Comparison of ENCODE assay signal across 19 cellular contexts in genomic region chr16:1527836-1528811, GRCh38. TPM values are rescaled to one million over a fixed set of nuclear protein-coding genes. Genes with fewer than 3 reads are reported as not detected.
DNase-seq lines count a peak whose midpoint lies in the region; ATAC-seq, FAIRE-seq and TF ChIP-seq lines count a peak whose summit lies in the region.
"Had no signal": no experiment of that assay in that cellular context is flagged by ENCODE, and none has a peak within 500 bp of the region (broad histone marks: within the 10 kb centered on the region; RNA-seq: fewer than 3 reads in every experiment).

No MANE protein-coding gene starts in this region.

- no peaks in the 10 kb centered on the region for H3K27me3 Mint-ChIP-seq in activated T-cell treated with anti-CD3 and anti-CD28 coated beads, Interleukin-2, amount 50 U/mL, for 4 hours (ENCODE audit: low read depth)
- H3K27me3 Mint-ChIP-seq: brain had no signal

- intact Hi-C loops in K562 (cut with micrococcal nuclease) = no loop called here

- peaks cover 17 to 62% of the 10 kb centered on the region in 2 experiments; a peak in 4 of 5 replicates for H3K27me3 ChIP-seq in K562 (ENCODE audit: control insufficient read depth in 2 of 2, insufficient read depth in 2 of 2, low read length in 2 of 2)
- no peaks in the 10 kb centered on the region for H3K27me3 ChIP-seq in upper lobe of left lung

- no peak for ATAC-seq in activated T-cell treated with anti-CD3 and anti-CD28 coated beads, Interleukin-2, amount 50 U/mL, for 4 hours
- ATAC-seq in K562 = peak; percentile 43
- ATAC-seq in upper lobe of left lung (ENCODE audit: low FRiP score in 2 of 2) = peak in 1 of 2 donors; percentile 4
- ATAC-seq in GM21786 (IDR thresholded peaks at IDR 0.05; ENCODE audit: unreplicated experiment) = no peak
- no peak for ATAC-seq in HG03378 (IDR thresholded peaks at IDR 0.05; ENCODE audit: unreplicated experiment)
- ATAC-seq: sciatic nerve had no signal

- H3K4me3 ChIP-seq in K562 = no peak overlapping the region
- H3K4me3 ChIP-seq in upper lobe of left lung = no peak overlapping the region

- H3K4me2 ChIP-seq in K562 (ENCODE audit: insufficient read depth, low read length) = no peak overlapping the region

- TF ChIP-seq RAD21 in K562 (CRISPR knock-in tag; conservative IDR thresholded peaks at IDR 0.05 in 1 of 2, IDR thresholded peaks at IDR 0.05 in 1 of 2) = no peak

- peaks cover 32% of the 10 kb centered on the region for H3K4me1 Mint-ChIP-seq in activated T-cell treated with anti-CD3 and anti-CD28 coated beads, Interleukin-2, amount 50 U/mL, for 4 hours (ENCODE audit: low read depth)
- H3K4me1 Mint-ChIP-seq: brain had no signal

- no peak overlapping the region for H2AFZ ChIP-seq in K562 (ENCODE audit: low read depth, low read length)

- no peak for TF ChIP-seq EP300 in K562 (IDR thresholded peaks at IDR 0.05; ENCODE audit: low read length)
- peak in 2 of 4 donors; percentile 38 to 57 for TF ChIP-seq EP300 in upper lobe of left lung (IDR thresholded peaks at IDR 0.05)

- peak overlapping the region in 1 of 2 experiments; percentile 2; a peak in 1 of 4 replicates for H3K9ac ChIP-seq in K562 (ENCODE audit: insufficient read depth in 1 of 2, low read depth in 2 of 2, low read length in 2 of 2)

- TF ChIP-seq CTCF in K562 (IDR thresholded peaks at IDR 0.05 in 2 of 3, conservative IDR thresholded peaks at IDR 0.05 in 1 of 3; ENCODE audit: insufficient read depth in 2 of 3, low read depth in 1 of 3, low read length in 3 of 3) (no peak), upper lobe of left lung (IDR thresholded peaks at IDR 0.05) (peak in 1 of 6 experiments; percentile 28)

- no peaks in the 10 kb centered on the region for H3K9me1 ChIP-seq in K562 (ENCODE audit: control insufficient read depth, insufficient read depth, low read length)

- no TSS peak for BruUV-seq in K562 (replicated peaks; lab: Mats Ljungman, UMichigan)

- H3K9me3 ChIP-seq in K562 (replicated peaks; ENCODE audit: control insufficient read depth, insufficient read depth, low read depth, low read length) (no peaks in the 10 kb centered on the region), upper lobe of left lung (no peaks in the 10 kb centered on the region)

- DNase-seq in activated T-cell treated with anti-CD3 and anti-CD28 coated beads, Interleukin-2, amount 50 U/mL, for 4 hours = no peak
- no peak for DNase-seq in activated T-cell treated with anti-CD3 and anti-CD28 coated beads for 4 hours
- peak; percentile 54 to 69 (median 60) for DNase-seq in K562 (ENCODE audit: extremely low read depth in 1 of 4, low spot score in 3 of 4)
- peak; percentile 33 for DNase-seq in left kidney (ENCODE audit: low read depth, low spot score)
- peak in 1 of 2 donors; percentile 60 for DNase-seq in upper lobe of left lung
- DNase-seq in NCI-H2107 (lab: John Stamatoyannopoulos, UW) = no peak
- DNase-seq: ACHN; activated T-cell treated with anti-CD3 and anti-CD28 coated beads, Interleukin-2, amount 50 U/mL, for 72 hours; DMS79 treated with DMSO at 0.1 percent for 48 hours; NCI-H1048; NCI-H2227 treated with DMSO at 0.1 percent for 48 hours had no signal

- in situ Hi-C loops in K562 (cut with MboI) = no loop called here

- H3K4me1 ChIP-seq in K562 (replicated peaks in 1 of 2; ENCODE audit: control insufficient read depth in 2 of 2, insufficient read depth in 2 of 2, low read length in 2 of 2) (peaks cover 4 to 72% of the 10 kb centered on the region in 2 experiments; a peak in 3 of 5 replicates), upper lobe of left lung (peaks cover 42 to 65% (median 53%) of the 10 kb centered on the region in 4 donors)

- H3K79me2 ChIP-seq in K562 (ENCODE audit: control insufficient read depth, insufficient read depth, low read length) = no peaks in the 10 kb centered on the region

- CTCF ChIA-PET in K562 (lab: Yijun Ruan, JAX; ENCODE audit: low intra/inter-chr PET ratio) = no interaction called here

- H3K36me3 ChIP-seq in K562 (ENCODE audit: control insufficient read depth, insufficient read depth, low read length) (no peaks in the 10 kb centered on the region), upper lobe of left lung (peaks cover 0 to 15% (median 5%) of the 10 kb centered on the region in 4 donors)

- WGBS in K562 (ENCODE audit: insufficient coverage, low coverage, missing lambda C conversion rate) = 26% methylated on average over 38 of the region's 42 CpGs
- 64 to 67% methylated on average over 23 to 41 of the region's 42 CpGs for WGBS in upper lobe of left lung, 2 donors

- peak overlapping the region; percentile 12 for H3K4me3 Mint-ChIP-seq in activated T-cell treated with anti-CD3 and anti-CD28 coated beads, Interleukin-2, amount 50 U/mL, for 4 hours

- peaks cover 10% of the 10 kb centered on the region for H4K20me1 ChIP-seq in K562 (replicated peaks; ENCODE audit: control insufficient read depth, insufficient read depth, low read length)

- no peaks in the 10 kb centered on the region for H3K36me3 Mint-ChIP-seq in activated T-cell treated with anti-CD3 and anti-CD28 coated beads, Interleukin-2, amount 50 U/mL, for 4 hours (ENCODE audit: insufficient read depth)

- H3K9me3 Mint-ChIP-seq in activated T-cell treated with anti-CD3 and anti-CD28 coated beads, Interleukin-2, amount 50 U/mL, for 4 hours = no peaks in the 10 kb centered on the region
- H3K9me3 Mint-ChIP-seq: activated T-cell treated with anti-CD3 and anti-CD28 coated beads, Interleukin-2, amount 50 U/mL, for 72 hours; brain had no signal

- no peak for TF ChIP-seq POLR2A in K562 (conservative IDR thresholded peaks at IDR 0.05)
- peak in 1 of 4 donors; percentile 22 for TF ChIP-seq POLR2A in upper lobe of left lung (IDR thresholded peaks at IDR 0.05)

- no peak overlapping the region for H3K27ac ChIP-seq in K562 (ENCODE audit: extremely low read depth, low read depth, low read length)
- H3K27ac ChIP-seq in upper lobe of left lung = peak overlapping the region; percentile 60 to 97 (median 81)
- H3K27ac ChIP-seq: epithelial cell of prostate had no signal

- POLR2A ChIA-PET in K562 (lab: Yijun Ruan, JAX) = interaction anchor here (0.6 to 1.1 kb wide), 3 partner anchors 10 to 43 kb away, joined by 3 to 5 read pairs (median 4); no protein-coding TSS in a partner anchor

- FAIRE-seq in K562 (lab: Jason Lieb, UNC) = peak; percentile 80
- FAIRE-seq: H54, TTC549 had no signal

RNA-seq across cellular contexts. Expression of gene TMEM204, which starts 5.3 kb away (rescaled TPM):
- total RNA-seq in activated T-cell treated with anti-CD3 and anti-CD28 coated beads, Interleukin-2, amount 50 U/mL, for 4 hours = 10 to 100 TPM; 11.7 to 16.7 (median 16.2) TPM
- total RNA-seq in K562 (2011; cell fraction: chromatin; rRNA removed; ENCODE audit: low replicate concordance) = not detected in 2 replicates
- not detected in 2 replicates for total RNA-seq in K562 (2011; cell fraction: nucleolus; rRNA removed)
- total RNA-seq in K562 (2011; cell fraction: nucleoplasm; rRNA removed) = not detected in 2 replicates
- total RNA-seq in K562 (2014; rRNA removed) (not detected in 2 replicates), K562 (2014; rRNA removed; fragmentation: Illumina TruSeq; extraction: Trizol) (not detected in 2 replicates), K562 (2015; rRNA removed; fragmentation: Illumina TruSeq; extraction: Trizol) (not detected in 2 replicates), K562 (2021) (0.18 TPM in 1 of 2 replicates, not detected in the other), upper lobe of left lung (100 to 1,000 TPM in 1 of 6 donors, 10 to 100 TPM in 5; 31.4 to 112 (median 48.4) TPM)
- polyA plus RNA-seq in K562 (2011; rRNA removed) (not detected in 2 replicates), K562 (2014; fragmentation: Illumina TruSeq; extraction: Trizol) (not detected in 2 replicates), K562 (2014; fragmentation: Nextera tagmentation; extraction: Ambion mirVana) (under 1 TPM in 1 of 2 experiments, not detected in 1; 0.04 TPM), K562 (2014; rRNA removed) (not detected in 2 replicates)
- not detected in 2 replicates for polyA plus RNA-seq in K562 (2011; cell fraction: cytosol; rRNA removed)
- polyA plus RNA-seq in K562 (2011; cell fraction: nucleus; rRNA removed) = not detected in 2 replicates
- 0.09 and 0.29 TPM in 2 replicates for polyA plus RNA-seq in K562 (2012)
- not detected in 2 replicates for polyA minus RNA-seq in K562 (2011; rRNA and poly(A)+ RNA removed)
- not detected in 2 replicates for polyA minus RNA-seq in K562 (2011; cell fraction: cytosol; rRNA and poly(A)+ RNA removed)
- not detected in 2 replicates for polyA minus RNA-seq in K562 (2011; cell fraction: nucleus; rRNA and poly(A)+ RNA removed)
- total RNA-seq: RPMI7951 had no signal

RNA-seq across cellular contexts. Expression of gene TELO2, which starts 35.0 kb away (rescaled TPM):
- total RNA-seq in activated T-cell treated with anti-CD3 and anti-CD28 coated beads, Interleukin-2, amount 50 U/mL, for 4 hours = 100 to 1,000 TPM; 103 to 131 (median 121) TPM
- 105 and 266 TPM in 2 replicates for total RNA-seq in K562 (2011; cell fraction: chromatin; rRNA removed; ENCODE audit: low replicate concordance)
- 180 and 212 TPM in 2 replicates for total RNA-seq in K562 (2011; cell fraction: nucleolus; rRNA removed)
- total RNA-seq in K562 (2011; cell fraction: nucleoplasm; rRNA removed) = 109 and 112 TPM in 2 replicates
- total RNA-seq in K562 (2014; rRNA removed) (35.1 and 47.4 TPM in 2 replicates), K562 (2014; rRNA removed; fragmentation: Illumina TruSeq; extraction: Trizol) (1.7 and 3.0 TPM in 2 replicates), K562 (2015; rRNA removed; fragmentation: Illumina TruSeq; extraction: Trizol) (21.2 and 21.9 TPM in 2 replicates), K562 (2021) (77.4 and 91.8 TPM in 2 replicates), upper lobe of left lung (100 to 1,000 TPM in 1 of 6 donors, 10 to 100 TPM in 5; 13.8 to 130 (median 41.5) TPM)
- polyA plus RNA-seq in K562 (2011; rRNA removed) (14.5 and 24.6 TPM in 2 replicates), K562 (2014; fragmentation: Illumina TruSeq; extraction: Trizol) (8.2 and 29.3 TPM in 2 replicates), K562 (2014; fragmentation: Nextera tagmentation; extraction: Ambion mirVana) (1 to 10 TPM in 1 of 2 experiments, under 1 TPM in 1; 0.51 to 1.4 TPM), K562 (2014; rRNA removed) (60.2 and 63.2 TPM in 2 replicates)
- polyA plus RNA-seq in K562 (2011; cell fraction: cytosol; rRNA removed) = 19.9 and 53.3 TPM in 2 replicates
- 229 and 359 TPM in 2 replicates for polyA plus RNA-seq in K562 (2011; cell fraction: nucleus; rRNA removed)
- polyA plus RNA-seq in K562 (2012) = 48.2 and 53.0 TPM in 2 replicates
- polyA minus RNA-seq in K562 (2011; rRNA and poly(A)+ RNA removed) = 5.7 and 6.3 TPM in 2 replicates
- 24.3 and 30.0 TPM in 2 replicates for polyA minus RNA-seq in K562 (2011; cell fraction: cytosol; rRNA and poly(A)+ RNA removed)
- polyA minus RNA-seq in K562 (2011; cell fraction: nucleus; rRNA and poly(A)+ RNA removed) = 48.3 and 54.8 TPM in 2 replicates

RNA-seq across cellular contexts. Expression of gene PTX4, which starts 39.4 kb away (rescaled TPM):
- under 1 TPM in 1 of 3 donors, not detected in 2; 0.28 TPM for total RNA-seq in activated T-cell treated with anti-CD3 and anti-CD28 coated beads, Interleukin-2, amount 50 U/mL, for 4 hours
- not detected in 2 replicates for total RNA-seq in K562 (2011; cell fraction: chromatin; rRNA removed; ENCODE audit: low replicate concordance)
- not detected in 2 replicates for total RNA-seq in K562 (2011; cell fraction: nucleolus; rRNA removed)
- not detected in 2 replicates for total RNA-seq in K562 (2011; cell fraction: nucleoplasm; rRNA removed)
- not detected in 2 replicates for total RNA-seq in K562 (2014; rRNA removed)
- total RNA-seq in K562 (2014; rRNA removed; fragmentation: Illumina TruSeq; extraction: Trizol) = not detected in 2 replicates
- total RNA-seq in K562 (2015; rRNA removed; fragmentation: Illumina TruSeq; extraction: Trizol) = not detected in 2 replicates
- total RNA-seq in K562 (2021) = 0.11 and 0.38 TPM in 2 replicates
- not detected in 2 replicates for polyA plus RNA-seq in K562 (2011; rRNA removed)
- polyA plus RNA-seq in K562 (2011; cell fraction: cytosol; rRNA removed) = 0.07 TPM in 1 of 2 replicates, not detected in the other
- polyA plus RNA-seq in K562 (2011; cell fraction: nucleus; rRNA removed) = 0.09 TPM in 1 of 2 replicates, not detected in the other
- polyA plus RNA-seq in K562 (2012) = not detected in 2 replicates
- polyA plus RNA-seq in K562 (2014; fragmentation: Illumina TruSeq; extraction: Trizol) = not detected in 2 replicates
- not detected for polyA plus RNA-seq in K562 (2014; fragmentation: Nextera tagmentation; extraction: Ambion mirVana)
- polyA plus RNA-seq in K562 (2014; rRNA removed) = not detected in 2 replicates
- polyA minus RNA-seq in K562 (2011; rRNA and poly(A)+ RNA removed) = not detected in 2 replicates
- polyA minus RNA-seq in K562 (2011; cell fraction: cytosol; rRNA and poly(A)+ RNA removed) = not detected in 2 replicates
- not detected in 2 replicates for polyA minus RNA-seq in K562 (2011; cell fraction: nucleus; rRNA and poly(A)+ RNA removed)
- under 1 TPM in 3 of 6 donors, not detected in 3; 0.30 to 0.34 (median 0.34) TPM for total RNA-seq in upper lobe of left lung
- total RNA-seq: activated T-cell treated with anti-CD3 and anti-CD28 coated beads, Interleukin-2, amount 50 U/mL, for 72 hours; RPMI7951; sciatic nerve had no signal

RNA-seq across cellular contexts. Expression of gene CLCN7, which starts 53.3 kb away (rescaled TPM):
- total RNA-seq in activated T-cell treated with anti-CD3 and anti-CD28 coated beads, Interleukin-2, amount 50 U/mL, for 4 hours = 10 to 100 TPM; 54.2 to 60.7 (median 54.7) TPM
- 211 and 640 TPM in 2 replicates for total RNA-seq in K562 (2011; cell fraction: chromatin; rRNA removed; ENCODE audit: low replicate concordance)
- total RNA-seq in K562 (2011; cell fraction: nucleolus; rRNA removed) = 395 and 397 TPM in 2 replicates
- 230 and 249 TPM in 2 replicates for total RNA-seq in K562 (2011; cell fraction: nucleoplasm; rRNA removed)
- total RNA-seq in K562 (2014; rRNA removed) (56.3 and 60.8 TPM in 2 replicates), K562 (2014; rRNA removed; fragmentation: Illumina TruSeq; extraction: Trizol) (8.4 and 10.7 TPM in 2 replicates), K562 (2015; rRNA removed; fragmentation: Illumina TruSeq; extraction: Trizol) (19.6 and 22.4 TPM in 2 replicates), K562 (2021) (85.3 and 97.0 TPM in 2 replicates), upper lobe of left lung (100 to 1,000 TPM in 4 of 6 donors, 10 to 100 TPM in 2; 78.0 to 463 (median 147) TPM)
- polyA plus RNA-seq in K562 (2011; rRNA removed) (18.2 and 29.5 TPM in 2 replicates), K562 (2014; fragmentation: Illumina TruSeq; extraction: Trizol) (18.7 and 39.3 TPM in 2 replicates), K562 (2014; fragmentation: Nextera tagmentation; extraction: Ambion mirVana) (under 1 TPM; 0.06 TPM), K562 (2014; rRNA removed) (81.5 and 126 TPM in 2 replicates)
- polyA plus RNA-seq in K562 (2011; cell fraction: cytosol; rRNA removed) = 15.2 and 41.1 TPM in 2 replicates
- polyA plus RNA-seq in K562 (2011; cell fraction: nucleus; rRNA removed) = 239 and 402 TPM in 2 replicates
- 92.4 and 190 TPM in 2 replicates for polyA plus RNA-seq in K562 (2012)
- polyA minus RNA-seq in K562 (2011; rRNA and poly(A)+ RNA removed) = 9.3 and 23.0 TPM in 2 replicates
- polyA minus RNA-seq in K562 (2011; cell fraction: cytosol; rRNA and poly(A)+ RNA removed) = 19.6 and 27.9 TPM in 2 replicates
- polyA minus RNA-seq in K562 (2011; cell fraction: nucleus; rRNA and poly(A)+ RNA removed) = 70.2 and 71.9 TPM in 2 replicates

Comparison
In these comparisons a context has a peak if more than half of its experiments do, and no peak if none do; other contexts are left out.
1. DNase-seq: peak in K562 (4 of 4) and left kidney (single experiment); none in activated T-cell treated with anti-CD3 and anti-CD28 coated beads, Interleukin-2, amount 50 U/mL, for 4 hours (single experiment), activated T-cell treated with anti-CD3 and anti-CD28 coated beads for 4 hours (single experiment) and NCI-H2107 (single experiment).
2. RNA of gene TMEM204, which starts 5.3 kb away (total RNA-seq): 31.4 to 112 TPM in upper lobe of left lung and 11.7 to 16.7 TPM in activated T-cell treated with anti-CD3 and anti-CD28 coated beads, Interleukin-2, amount 50 U/mL, for 4 hours; 0.18 TPM in K562; every median in the first group is over 10 times any median in the second.